Comparison of ENCODE assay signal across 8 cellular contexts in the genomic region with DNA sequence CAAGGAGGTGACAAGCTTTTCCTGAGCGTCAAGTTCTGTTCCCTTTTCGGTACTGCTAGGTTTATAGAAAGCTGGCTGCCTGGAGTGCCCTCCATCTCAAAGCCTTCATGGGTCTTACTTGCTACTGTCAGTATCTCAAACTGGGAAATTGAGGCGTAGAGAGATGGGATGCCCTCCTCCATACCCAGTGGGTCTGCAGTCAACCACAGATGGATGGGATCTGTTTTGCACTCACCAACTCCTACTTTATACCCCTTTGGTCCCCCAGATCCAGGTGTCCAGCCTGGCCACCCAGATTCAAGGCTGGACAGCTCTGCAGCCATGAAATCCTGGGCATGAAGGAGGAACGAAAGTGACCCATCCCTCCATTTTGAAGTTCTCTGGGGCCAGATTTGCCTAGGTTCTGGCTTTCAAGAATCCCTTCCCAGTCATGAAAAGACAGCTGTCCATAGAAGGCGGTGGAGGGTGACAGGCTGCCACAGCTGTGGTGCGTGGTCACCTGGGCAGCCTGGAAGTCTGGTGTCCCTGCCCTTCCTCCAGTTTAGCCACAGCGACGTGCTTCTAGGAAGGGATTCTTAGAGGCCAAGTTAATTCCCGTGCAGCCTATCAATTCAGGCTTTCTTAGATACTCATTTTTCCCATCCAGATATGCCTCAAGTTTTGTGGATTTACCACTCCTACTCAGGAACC.
DNase-seq lines count a peak whose midpoint lies in the region; ATAC-seq, FAIRE-seq and TF ChIP-seq lines count a peak whose summit lies in the region.
"Not testable (repeated sequence)": the region's sequence is repeated elsewhere in the genome, so short reads cannot be mapped to it uniquely, and the experiment has no call there.

No MANE protein-coding gene starts in this region.

- H3K4me3 ChIP-seq in CD4-positive, alpha-beta memory T cell (ENCODE audit: low read length in 2 of 2); bronchial epithelial cell (ENCODE audit: low read depth, low read length): not testable (repeated sequence)
- H3K4me3 ChIP-seq in HAP-1 (peak overlapping the region; percentile 56; the same call in 1 of the 2 replicates), NB4 (ENCODE audit: low read depth, low read length) (peak overlapping the region; percentile 63), SK-N-SH (ENCODE audit: low read depth in 2 of 2, low read length in 1 of 2) (peak overlapping the region; percentile 68 to 97; a peak in 2 of 4 replicates), iPS-18a (ENCODE audit: low read length) (peak overlapping the region; percentile 84), suprapubic skin (peak overlapping the region; percentile 32)

- H3K36me3 Mint-ChIP-seq in CD4-positive, alpha-beta memory T cell; natural killer cell: not testable (repeated sequence)

- peak; percentile 73 for FAIRE-seq in bronchial epithelial cell (lab: Jason Lieb, UNC)

- H3K27ac Mint-ChIP-seq in CD4-positive, alpha-beta memory T cell = peak overlapping the region in 2 of 7 donors; percentile 35 to 59
- not testable (repeated sequence) for H3K27ac Mint-ChIP-seq in natural killer cell

- intact Hi-C loops in CD4-positive, alpha-beta memory T cell (cut with micrococcal nuclease); natural killer cell (cut with micrococcal nuclease): not testable (repeated sequence)

- H3K9me3 Mint-ChIP-seq in CD4-positive, alpha-beta memory T cell; natural killer cell: not testable (repeated sequence)

- not testable (repeated sequence) for H3K9me3 ChIP-seq in CD4-positive, alpha-beta memory T cell (ENCODE audit: control insufficient read depth in 1 of 2, low read length in 2 of 2); HAP-1; SK-N-SH; iPS-18a (ENCODE audit: control insufficient read depth, low read depth, low read length); suprapubic skin

- H3K27ac ChIP-seq in CD4-positive, alpha-beta memory T cell (ENCODE audit: low read depth, low read length); SK-N-SH (ENCODE audit: low read depth in 2 of 2, low read length in 1 of 2); iPS-18a (ENCODE audit: low read length); suprapubic skin: not testable (repeated sequence)

- peak overlapping the region; percentile 94 for H3K4me2 ChIP-seq in SK-N-SH

- not testable (repeated sequence) for H3K9me2 ChIP-seq in SK-N-SH

- in situ Hi-C loops in HAP-1 (cut with MboI; ENCODE audit: low sequenced_read_pairs) = loop anchor here (25.0 kb wide), 1 partner anchor 594 kb away; the partner anchor contains the start of gene NSRP1

- not testable (repeated sequence) for H3K36me3 ChIP-seq in CD4-positive, alpha-beta memory T cell (ENCODE audit: insufficient read depth, low read length); HAP-1 (replicated peaks); SK-N-SH (replicated peaks in 1 of 2; ENCODE audit: control insufficient read depth in 1 of 2, insufficient read depth in 2 of 2, low read length in 1 of 2); bronchial epithelial cell (ENCODE audit: control insufficient read depth, insufficient read depth, low read length); iPS-18a (ENCODE audit: control insufficient read depth, low read depth, low read length); suprapubic skin

- not testable (repeated sequence) for H3F3A ChIP-seq in SK-N-SH (replicated peaks; ENCODE audit: insufficient read depth)

- DNase-seq in CD4-positive, alpha-beta memory T cell; HAP-1 (ENCODE audit: low spot score in 2 of 2); SK-N-SH; bronchial epithelial cell (ENCODE audit: low read depth); natural killer cell; suprapubic skin (ENCODE audit: low spot score in 2 of 2): not testable (repeated sequence)
- peak; percentile 36 for DNase-seq in NB4 (ENCODE audit: low read depth)

- H3K4me1 ChIP-seq in CD4-positive, alpha-beta memory T cell (ENCODE audit: insufficient read depth, low read length) = peaks cover 15% of the 10 kb centered on the region
- not testable (repeated sequence) for H3K4me1 ChIP-seq in HAP-1; iPS-18a (ENCODE audit: control insufficient read depth, low read depth, low read length)
- H3K4me1 ChIP-seq in SK-N-SH (ENCODE audit: control insufficient read depth in 1 of 2, insufficient read depth in 2 of 2, low read depth in 1 of 2, low read length in 1 of 2) (peaks cover 3 to 14% of the 10 kb centered on the region in 2 experiments; a peak in 1 of 4 replicates), suprapubic skin (peaks cover 29% of the 10 kb centered on the region)

- peak overlapping the region in 7 of 8 donors; percentile 23 to 99 (median 58) for H3K4me3 Mint-ChIP-seq in CD4-positive, alpha-beta memory T cell
- H3K4me3 Mint-ChIP-seq in natural killer cell = peak overlapping the region; percentile 99

- TF ChIP-seq RAD21 in SK-N-SH (IDR thresholded peaks at IDR 0.05; ENCODE audit: low read length) = not testable (repeated sequence)

- peaks cover 17% of the 10 kb centered on the region for H4K20me1 ChIP-seq in SK-N-SH (ENCODE audit: insufficient read depth)

- WGBS in SK-N-SH (ENCODE audit: low lambda C conversion rate) = 89% methylated on average over 8 of the region's 9 CpGs
- WGBS in suprapubic skin = 56% methylated on average over 9 of the region's 9 CpGs

- CTCF ChIA-PET in CD4-positive, alpha-beta memory T cell (lab: Charles Lee; ENCODE audit: partially characterized antibody) = not testable (repeated sequence)
- CTCF ChIA-PET in SK-N-SH (lab: Yijun Ruan, JAX) = interaction anchor here (1.3 kb wide), 1 partner anchor 9 kb away, joined by 6 read pairs; no protein-coding TSS in a partner anchor

- H3K9ac ChIP-seq in SK-N-SH; iPS-18a (ENCODE audit: low read length): not testable (repeated sequence)

- H3K27me3 Mint-ChIP-seq in CD4-positive, alpha-beta memory T cell = not testable (repeated sequence)
- H3K27me3 Mint-ChIP-seq in natural killer cell (ENCODE audit: low read depth in 2 of 2) = peaks cover under 1 to 11% of the 10 kb centered on the region in 2 donors

- H2AFZ ChIP-seq in SK-N-SH (ENCODE audit: low read depth) = not testable (repeated sequence)

- POLR2A ChIA-PET in CD4-positive, alpha-beta memory T cell (lab: Charles Lee; ENCODE audit: partially characterized antibody) = interaction anchor here (0.8 to 0.9 kb wide), 2 partner anchors 9 to 10 kb away, joined by 3 read pairs; no protein-coding TSS in a partner anchor
- POLR2A ChIA-PET in SK-N-SH (lab: Yijun Ruan, JAX) = not testable (repeated sequence)

- peaks cover 15 to 42% (median 28%) of the 10 kb centered on the region in 4 donors for H3K4me1 Mint-ChIP-seq in CD4-positive, alpha-beta memory T cell
- H3K4me1 Mint-ChIP-seq in natural killer cell = peaks cover 36 to 50% of the 10 kb centered on the region in 2 donors

- not testable (repeated sequence) for TF ChIP-seq CTCF in NB4 (IDR thresholded peaks at IDR 0.05; ENCODE audit: low read depth, low read length); SK-N-SH (IDR thresholded peaks at IDR 0.05); bronchial epithelial cell (IDR thresholded peaks at IDR 0.05; ENCODE audit: insufficient read depth, low read length, severe bottlenecking); natural killer cell (IDR thresholded peaks at IDR 0.05); suprapubic skin (IDR thresholded peaks at IDR 0.05)

- not testable (repeated sequence) for H3K27me3 ChIP-seq in CD4-positive, alpha-beta memory T cell (ENCODE audit: insufficient read depth, low read length); HAP-1 (ENCODE audit: low read depth); SK-N-SH (ENCODE audit: insufficient read depth); bronchial epithelial cell (ENCODE audit: control insufficient read depth, insufficient read depth, low read length); iPS-18a (ENCODE audit: control insufficient read depth, insufficient read depth, low read length)
- peaks cover 23% of the 10 kb centered on the region for H3K27me3 ChIP-seq in suprapubic skin

- peaks cover 23% of the 10 kb centered on the region for H3K79me2 ChIP-seq in SK-N-SH (ENCODE audit: insufficient read depth)

- ATAC-seq in natural killer cell = not testable (repeated sequence)

- not testable (repeated sequence) for TF ChIP-seq POLR2A in NB4 (IDR thresholded peaks at IDR 0.05; ENCODE audit: extremely low read depth, insufficient read length); suprapubic skin (IDR thresholded peaks at IDR 0.05)

- not testable (repeated sequence) for TF ChIP-seq EP300 in SK-N-SH (IDR thresholded peaks at IDR 0.05; ENCODE audit: borderline replicate concordance in 1 of 2, low read depth in 1 of 2, low read length in 1 of 2); suprapubic skin (IDR thresholded peaks at IDR 0.05)
